Comparison of ENCODE assay signal across 37 cellular contexts in the genomic region with DNA sequence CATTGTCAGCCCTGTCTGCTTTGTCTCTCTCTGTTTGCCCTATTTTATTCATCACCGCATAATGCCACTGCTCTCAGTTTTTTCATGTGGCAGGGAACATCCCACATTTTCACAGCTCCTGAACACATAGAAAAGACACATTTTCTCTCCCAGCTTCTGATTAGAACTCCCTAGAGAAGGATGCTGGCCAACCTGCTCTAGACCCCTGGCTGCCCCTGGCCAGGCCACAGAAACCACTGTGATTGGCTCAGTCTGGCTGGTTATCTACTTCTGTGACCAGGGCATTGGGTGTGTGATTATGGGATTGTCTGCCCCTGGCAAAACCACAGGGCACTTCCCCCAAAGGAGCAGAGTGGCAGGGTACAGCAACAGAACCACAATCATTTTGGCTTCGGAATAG. TPM values are rescaled to one million over a fixed set of nuclear protein-coding genes. Genes with fewer than 3 reads are reported as not detected.
A peak's percentile ranks its signal among the peaks of the same experiment; 100 is the strongest.
DNase-seq lines count a peak whose midpoint lies in the region; ATAC-seq, FAIRE-seq and TF ChIP-seq lines count a peak whose summit lies in the region.
"Had no signal": no experiment of that assay in that cellular context is flagged by ENCODE, and none has a peak within 500 bp of the region (broad histone marks: within the 10 kb centered on the region; RNA-seq: fewer than 3 reads in every experiment).

No MANE protein-coding gene starts in this region.

- FAIRE-seq in astrocyte (lab: Jason Lieb, UNC) = no peak
- FAIRE-seq: endometrium, pancreas, RCC 7860 had no signal

- CTCF ChIA-PET in OCI-LY7 (lab: Charles Lee; ENCODE audit: unreplicated experiment) = no interaction called here

- H3K4me1 ChIP-seq in astrocyte (ENCODE audit: insufficient read depth, low read length) (no peaks in the 10 kb centered on the region), OCI-LY7 (ENCODE audit: insufficient read depth, low read length, poor library complexity, severe bottlenecking) (no peaks in the 10 kb centered on the region)
- H3K4me1 ChIP-seq: esophagus squamous epithelium, foreskin keratinocyte, HAP-1, heart right ventricle, pancreas, right atrium auricular region, tibial artery had no signal

- H4K20me1 ChIP-seq in astrocyte (ENCODE audit: insufficient read depth, low read length) (no peaks in the 10 kb centered on the region), OCI-LY7 (ENCODE audit: insufficient read depth, low read length) (no peaks in the 10 kb centered on the region)

- peak overlapping the region; percentile 24 for H3K27ac Mint-ChIP-seq in astrocyte (ENCODE audit: unreplicated experiment)
- H3K27ac Mint-ChIP-seq: nephron progenitor cell; stimulated activated naive CD8-positive, alpha-beta T cell treated with anti-CD3 and anti-CD28 coated beads, Interleukin-15, amount 100 ng/mL, for 72 hours had no signal

- H3K27ac ChIP-seq in astrocyte (ENCODE audit: low read depth, low read length) (no peak overlapping the region), temporal lobe (ENCODE audit: low read depth, low read length) (peak overlapping the region; percentile 70), OCI-LY7 (ENCODE audit: low read depth, low read length, poor library complexity, severe bottlenecking) (no peak overlapping the region)
- H3K27ac ChIP-seq: esophagus squamous epithelium, foreskin keratinocyte, heart right ventricle, pancreas, right atrium auricular region, tibial artery had no signal

- no TSS peak for BruUV-seq in OCI-LY7 (replicated peaks; lab: Mats Ljungman, UMichigan)

- no peaks in the 10 kb centered on the region for H3K79me2 ChIP-seq in astrocyte (ENCODE audit: insufficient read depth, low read length)
- H3K79me2 ChIP-seq in OCI-LY7 (ENCODE audit: insufficient read depth, low read depth, low read length) = no peaks in the 10 kb centered on the region

- ATAC-seq in HG02884 (IDR thresholded peaks at IDR 0.05; ENCODE audit: unreplicated experiment) = no peak
- ATAC-seq: heart right ventricle; pancreas; stimulated activated naive CD8-positive, alpha-beta T cell treated with anti-CD3 and anti-CD28 coated beads, Interleukin-15, amount 100 ng/mL, for 72 hours had no signal

- H2AFZ ChIP-seq in astrocyte (ENCODE audit: low read depth, low read length) (no peak overlapping the region), OCI-LY7 (ENCODE audit: low read length) (no peak overlapping the region)

- no peaks in the 10 kb centered on the region for H3K9me3 Mint-ChIP-seq in astrocyte (ENCODE audit: unreplicated experiment)
- H3K9me3 Mint-ChIP-seq: nephron progenitor cell; stimulated activated naive CD8-positive, alpha-beta T cell treated with anti-CD3 and anti-CD28 coated beads, Interleukin-15, amount 100 ng/mL, for 72 hours had no signal

- H3K27me3 Mint-ChIP-seq in astrocyte (ENCODE audit: low read depth, unreplicated experiment) = no peaks in the 10 kb centered on the region
- H3K27me3 Mint-ChIP-seq: brain; stimulated activated naive CD8-positive, alpha-beta T cell treated with anti-CD3 and anti-CD28 coated beads, Interleukin-15, amount 100 ng/mL, for 72 hours had no signal

- H3K9me2 ChIP-seq in OCI-LY7 (ENCODE audit: insufficient read depth, low read length) = no peaks in the 10 kb centered on the region

- H3K4me2 ChIP-seq in astrocyte (ENCODE audit: low read length) (no peak overlapping the region), OCI-LY7 (ENCODE audit: low read length) (no peak overlapping the region)
- H3K4me2 ChIP-seq: smooth muscle cell had no signal

- TF ChIP-seq CTCF in astrocyte (IDR thresholded peaks at IDR 0.05; ENCODE audit: insufficient read depth, low read depth, low read length) (no peak), OCI-LY7 (conservative IDR thresholded peaks at IDR 0.05; ENCODE audit: low read length) (no peak)

- H3K4me3 ChIP-seq in astrocyte (ENCODE audit: insufficient read depth, low read depth, low read length) (no peak overlapping the region), OCI-LY7 (ENCODE audit: low read depth, low read length, poor library complexity, severe bottlenecking) (no peak overlapping the region)
- H3K4me3 ChIP-seq: esophagus squamous epithelium, HAP-1, heart right ventricle, lung, pancreas, right atrium auricular region, smooth muscle cell, tibial artery had no signal

- no peaks in the 10 kb centered on the region for H3K36me3 Mint-ChIP-seq in astrocyte (ENCODE audit: low read depth, unreplicated experiment)
- H3K36me3 Mint-ChIP-seq: brain had no signal

- peaks cover 2% of the 10 kb centered on the region for H3K4me1 Mint-ChIP-seq in astrocyte (ENCODE audit: low read depth, unreplicated experiment)
- H3K4me1 Mint-ChIP-seq: nephron progenitor cell; stimulated activated naive CD8-positive, alpha-beta T cell treated with anti-CD3 and anti-CD28 coated beads, Interleukin-15, amount 100 ng/mL, for 72 hours had no signal

- H3K27me3 ChIP-seq in astrocyte (ENCODE audit: insufficient read depth, low read length) = no peaks in the 10 kb centered on the region
- H3K27me3 ChIP-seq: esophagus squamous epithelium, foreskin keratinocyte, heart right ventricle, pancreas, right atrium auricular region, tibial artery had no signal

- H3K36me3 ChIP-seq in astrocyte (ENCODE audit: insufficient read depth, low read length) (no peaks in the 10 kb centered on the region), OCI-LY7 (ENCODE audit: insufficient read depth, low read length) (no peaks in the 10 kb centered on the region)
- H3K36me3 ChIP-seq: esophagus squamous epithelium, HAP-1, heart right ventricle, pancreas, right atrium auricular region, tibial artery had no signal

- no peak overlapping the region for H3K4me3 Mint-ChIP-seq in astrocyte (ENCODE audit: unreplicated experiment)
- H3K4me3 Mint-ChIP-seq: nephron progenitor cell; stimulated activated naive CD8-positive, alpha-beta T cell treated with anti-CD3 and anti-CD28 coated beads, Interleukin-15, amount 100 ng/mL, for 72 hours had no signal

- POLR2A ChIA-PET in OCI-LY7 (lab: Charles Lee) = no interaction called here

- H3K9me3 ChIP-seq in astrocyte (ENCODE audit: insufficient read depth, low read depth, low read length) = no peaks in the 10 kb centered on the region
- no peaks in the 10 kb centered on the region for H3K9me3 ChIP-seq in OCI-LY7 (ENCODE audit: low read length)
- H3K9me3 ChIP-seq: esophagus squamous epithelium, HAP-1, pancreas, tibial artery had no signal

- no peak overlapping the region for H3K9ac ChIP-seq in astrocyte (ENCODE audit: low read length)

- DNase-seq in OCI-M1 (lab: John Stamatoyannopoulos, UW) (peak; percentile 37), astrocyte (ENCODE audit: low read depth) (no peak), medulla oblongata (ENCODE audit: extremely low spot score) (peak; percentile 35), OCI-LY7 (ENCODE audit: low spot score) (no peak)
- DNase-seq in stimulated activated CD4-positive, alpha-beta T cell treated with anti-CD3 and anti-CD28 coated beads, Interleukin-12 subunit alpha, Interleukin-12 subunit beta, amount 100 ng/mL, for 4 hours = no peak
- DNase-seq: activated CD4-positive, alpha-beta T cell treated with anti-CD3 and anti-CD28 coated beads, Interleukin-2, amount 50 U/mL, for 48 hours; activated CD4-positive, CD25-positive, alpha-beta regulatory T cell; activated naive CD4-positive, alpha-beta T cell; activated T-cell treated with anti-CD3 and anti-CD28 coated beads, Interleukin-2, amount 50 U/mL, for 48 hours; cerebellar nuclear complex; COR-L47; esophagus squamous epithelium; foreskin keratinocyte; heart right ventricle; NCI-H1417 treated with DMSO at 0.1 percent for 48 hours; NCI-H2029 treated with DMSO at 0.1 percent for 48 hours; NCI-H2227 treated with DMSO at 0.1 percent for 48 hours; NCI-H69; nephron progenitor cell; pancreas; SIG-M5; stimulated activated CD4-positive, alpha-beta T cell treated with anti-CD3 and anti-CD28 coated beads, Interleukin-1b, Interleukin-23, amount 100 ng/mL, for 48 hours; stimulated activated naive CD8-positive, alpha-beta T cell treated with anti-CD3 and anti-CD28 coated beads, Interleukin-15, amount 100 ng/mL, for 72 hours; T-helper 9 cell; tibial artery had no signal

- intact Hi-C loops in OCI-LY7 (cut with micrococcal nuclease; ENCODE audit: unreplicated experiment) = no loop called here

RNA-seq across cellular contexts. Expression of gene CCDC54, which starts 31.3 kb away (rescaled TPM):
- not detected in 2 replicates for total RNA-seq in astrocyte
- 0.25 TPM for total RNA-seq in temporal lobe
- not detected in 2 replicates for total RNA-seq in OCI-LY7 (2014; rRNA removed; shearing (Covaris generic))
- not detected in 2 replicates for total RNA-seq in OCI-LY7 (2022)
- total RNA-seq: dermis microvascular lymphatic vessel endothelial cell, esophagus squamous epithelium, foreskin keratinocyte, G401, heart right ventricle, kidney epithelial cell, lung, pancreas, right atrium auricular region, smooth muscle cell had no signal

Comparison
In these comparisons a context has a peak if more than half of its experiments do, and no peak if none do; other contexts are left out.
1. DNase-seq: peak in OCI-M1 (single experiment) and medulla oblongata (single experiment); none in astrocyte (single experiment), OCI-LY7 (single experiment) and stimulated activated CD4-positive, alpha-beta T cell treated with anti-CD3 and anti-CD28 coated beads, Interleukin-12 subunit alpha, Interleukin-12 subunit beta, amount 100 ng/mL, for 4 hours (single experiment).